ENCODE assay signal across 12 cellular contexts in genomic region chr12:108685469-108686247, GRCh38. TPM values are rescaled to one million over a fixed set of nuclear protein-coding genes. Genes with fewer than 3 reads are reported as not detected.
DNase-seq lines count a peak whose midpoint lies in the region; ATAC-seq and TF ChIP-seq lines count a peak whose summit lies in the region.
"Had no signal": no experiment of that assay in that cellular context is flagged by ENCODE, and none has a peak within 500 bp of the region (broad histone marks: within the 10 kb centered on the region; RNA-seq: fewer than 3 reads in every experiment).

No MANE protein-coding gene starts in this region.

- H3K9me3 ChIP-seq in SJCRH30 (replicated peaks) (no peaks in the 10 kb centered on the region), skeletal muscle satellite cell (replicated peaks; ENCODE audit: low read length) (no peaks in the 10 kb centered on the region)
- H3K9me3 ChIP-seq: pancreas had no signal

- ATAC-seq in GM18867 (IDR thresholded peaks at IDR 0.05; ENCODE audit: unreplicated experiment) = no peak
- ATAC-seq: pancreas had no signal

- H3K36me3 ChIP-seq in SJCRH30 (no peaks in the 10 kb centered on the region), skeletal muscle satellite cell (ENCODE audit: insufficient read depth, low read length) (peaks cover 11% of the 10 kb centered on the region)
- H3K36me3 ChIP-seq: pancreas had no signal

- peak overlapping the region; percentile 7 for H3K27ac ChIP-seq in SJCRH30
- H3K27ac ChIP-seq: pancreas had no signal

- H3K27me3 ChIP-seq in SJCRH30 = no peaks in the 10 kb centered on the region
- no peaks in the 10 kb centered on the region for H3K27me3 ChIP-seq in skeletal muscle satellite cell (ENCODE audit: control insufficient read depth, insufficient read depth, low read length)
- H3K27me3 ChIP-seq: pancreas had no signal

- peak; percentile 45 for DNase-seq in HCEC 1CT
- no peak for DNase-seq in SJCRH30
- peak; percentile 42 for DNase-seq in fibroblast of the aortic adventitia (ENCODE audit: low read depth)
- no peak for DNase-seq in activated T-cell treated with anti-CD3 and anti-CD28 coated beads, Interleukin-2, amount 50 U/mL, for 1 hour
- no peak for DNase-seq in stimulated activated CD4-positive, alpha-beta T cell treated with anti-CD3 and anti-CD28 coated beads, Interleukin-1b, Interleukin-23, amount 100 ng/mL, for 48 hours
- DNase-seq in cerebellum (ENCODE audit: low spot score) = no peak
- DNase-seq: activated CD8-positive, alpha-beta memory T cell treated with anti-CD3 and anti-CD28 coated beads, Interleukin-2, amount 50 U/mL, for 48 hours; Calu3; NCI-H748 treated with DMSO at 0.1 percent for 48 hours; pancreas had no signal

- peak overlapping the region; percentile 53 for H3K9ac ChIP-seq in skeletal muscle satellite cell (ENCODE audit: low read depth, low read length)

- peak overlapping the region; percentile 60 for H3K4me2 ChIP-seq in skeletal muscle satellite cell (ENCODE audit: low read length)

- peaks cover 34% of the 10 kb centered on the region for H3K4me1 ChIP-seq in SJCRH30
- peaks cover 66% of the 10 kb centered on the region for H3K4me1 ChIP-seq in skeletal muscle satellite cell (ENCODE audit: control insufficient read depth, insufficient read depth, low read length)

- no peak for TF ChIP-seq CTCF in fibroblast of the aortic adventitia (IDR thresholded peaks at IDR 0.05; ENCODE audit: insufficient read depth, low read length)

- H3K4me3 ChIP-seq in SJCRH30 = no peak overlapping the region
- H3K4me3 ChIP-seq in fibroblast of the aortic adventitia (ENCODE audit: low read depth, low read length) = no peak overlapping the region
- H3K4me3 ChIP-seq in skeletal muscle satellite cell (ENCODE audit: low read length) = peak overlapping the region; percentile 28
- H3K4me3 ChIP-seq: pancreas had no signal

RNA-seq across cellular contexts. Expression of gene CORO1C, which starts 45.7 kb away (rescaled TPM):
- total RNA-seq in SJCRH30 (2014; rRNA removed; shearing (Covaris generic)) = 95.7 and 113 TPM in 2 replicates
- 202 and 234 TPM in 2 replicates for total RNA-seq in fibroblast of the aortic adventitia (ENCODE audit: low replicate concordance)
- 282 and 318 TPM in 2 replicates for total RNA-seq in skeletal muscle satellite cell (2012; rRNA removed)
- 114 TPM for total RNA-seq in cerebellum

RNA-seq across cellular contexts. Expression of gene SELPLG, which starts 52.0 kb away (rescaled TPM):
- total RNA-seq in SJCRH30 (2014; rRNA removed; shearing (Covaris generic)) = 0.15 and 0.32 TPM in 2 replicates
- 0.57 and 1.5 TPM in 2 replicates for total RNA-seq in fibroblast of the aortic adventitia (ENCODE audit: low replicate concordance)
- total RNA-seq in skeletal muscle satellite cell (2012; rRNA removed) = 0.76 and 0.87 TPM in 2 replicates
- total RNA-seq in cerebellum = 1.2 TPM

Comparison
In these comparisons a context has a peak if more than half of its experiments do, and no peak if none do; other contexts are left out.
1. DNase-seq: peak in HCEC 1CT (single experiment) and fibroblast of the aortic adventitia (single experiment); none in SJCRH30 (0 of 2), activated T-cell treated with anti-CD3 and anti-CD28 coated beads, Interleukin-2, amount 50 U/mL, for 1 hour (single experiment), stimulated activated CD4-positive, alpha-beta T cell treated with anti-CD3 and anti-CD28 coated beads, Interleukin-1b, Interleukin-23, amount 100 ng/mL, for 48 hours (single experiment) and cerebellum (single experiment).